Comparison of ENCODE assay signal across 2 cellular contexts in genomic region chr7:130796425-130796824, GRCh38.
A peak's percentile ranks its signal among the peaks of the same experiment; 100 is the strongest.
DNase-seq lines count a peak whose midpoint lies in the region; ATAC-seq, FAIRE-seq and TF ChIP-seq lines count a peak whose summit lies in the region.
"Not testable (repeated sequence)": the region's sequence is repeated elsewhere in the genome, so short reads cannot be mapped to it uniquely, and the experiment has no call there.

No MANE protein-coding gene starts in this region.

- POLR2A ChIA-PET in HEK293 (lab: Yijun Ruan, JAX); K562 (lab: Yijun Ruan, JAX): not testable (repeated sequence)

- not testable (repeated sequence) for TF ChIP-seq POLR2A in K562 (conservative IDR thresholded peaks at IDR 0.05)

- H3K9me3 ChIP-seq in HEK293 (ENCODE audit: control insufficient read depth, insufficient read depth, low read depth, low read length); K562 (replicated peaks; ENCODE audit: control insufficient read depth, insufficient read depth, low read depth, low read length): not testable (repeated sequence)

- DNase-seq in K562 (ENCODE audit: extremely low read depth in 1 of 4, low spot score in 3 of 4): not testable (repeated sequence)

- H3K9ac ChIP-seq in K562 (ENCODE audit: insufficient read depth in 1 of 2, low read depth in 2 of 2, low read length in 2 of 2): not testable (repeated sequence)

- WGBS in K562 (ENCODE audit: insufficient coverage, low coverage, missing lambda C conversion rate): 0% methylated on average over 2 of the region's 2 CpGs

- not testable (repeated sequence) for H3K9me1 ChIP-seq in K562 (ENCODE audit: control insufficient read depth, insufficient read depth, low read length)

- ATAC-seq in K562: not testable (repeated sequence)

- not testable (repeated sequence) for H4K20me1 ChIP-seq in K562 (replicated peaks; ENCODE audit: control insufficient read depth, insufficient read depth, low read length)

- H3K27me3 ChIP-seq in K562 (ENCODE audit: control insufficient read depth in 2 of 2, insufficient read depth in 2 of 2, low read length in 2 of 2): not testable (repeated sequence)

- in situ Hi-C loops in K562 (cut with MboI): not testable (repeated sequence)

- not testable (repeated sequence) for FAIRE-seq in K562 (lab: Jason Lieb, UNC)

- not testable (repeated sequence) for H3K4me1 ChIP-seq in HEK293 (ENCODE audit: control insufficient read depth, insufficient read depth, low read length); K562 (replicated peaks in 1 of 2; ENCODE audit: control insufficient read depth in 2 of 2, insufficient read depth in 2 of 2, low read length in 2 of 2)

- CTCF ChIA-PET in HEK293 (lab: Yijun Ruan, JAX); K562 (lab: Yijun Ruan, JAX; ENCODE audit: low intra/inter-chr PET ratio): not testable (repeated sequence)

- intact Hi-C loops in K562 (cut with micrococcal nuclease): not testable (repeated sequence)

- not testable (repeated sequence) for H3K36me3 ChIP-seq in HEK293 (ENCODE audit: control insufficient read depth in 2 of 2, insufficient read depth in 1 of 2, low read length in 2 of 2); K562 (ENCODE audit: control insufficient read depth, insufficient read depth, low read length)

- TF ChIP-seq EP300 in K562 (IDR thresholded peaks at IDR 0.05; ENCODE audit: low read length): not testable (repeated sequence)

- not testable (repeated sequence) for H3K27ac ChIP-seq in HEK293 (ENCODE audit: extremely low read depth, low read depth, low read length); K562 (ENCODE audit: extremely low read depth, low read depth, low read length)

- TF ChIP-seq RAD21 in K562 (CRISPR knock-in tag; conservative IDR thresholded peaks at IDR 0.05 in 1 of 2, IDR thresholded peaks at IDR 0.05 in 1 of 2): not testable (repeated sequence)

- H3K4me2 ChIP-seq in K562 (ENCODE audit: insufficient read depth, low read length): not testable (repeated sequence)

- not testable (repeated sequence) for BruUV-seq in K562 (replicated peaks; lab: Mats Ljungman, UMichigan)

- H3K4me3 ChIP-seq in HEK293 (ENCODE audit: low read depth, low read length); K562: not testable (repeated sequence)

- not testable (repeated sequence) for TF ChIP-seq CTCF in HEK293 (tag by site-specific recombination; IDR thresholded peaks at IDR 0.05); K562 (IDR thresholded peaks at IDR 0.05 in 2 of 3, conservative IDR thresholded peaks at IDR 0.05 in 1 of 3; ENCODE audit: insufficient read depth in 2 of 3, low read depth in 1 of 3, low read length in 3 of 3)

- not testable (repeated sequence) for H3K79me2 ChIP-seq in K562 (ENCODE audit: control insufficient read depth, insufficient read depth, low read length)

- H2AFZ ChIP-seq in K562 (ENCODE audit: low read depth, low read length): not testable (repeated sequence)

TF ChIP-seq in HEK293, 187 proteins besides CTCF, POLR2A, EP300 and RAD21:
- TF ChIP-seq ZNF146 (tag by site-specific recombination; IDR thresholded peaks at IDR 0.05) (peak; percentile 72), ZNF280D (tag by site-specific recombination; IDR thresholded peaks at IDR 0.05) (0 out of 2 replicates have a peak, but pooled peaks have one; percentile 45), ZNF580 (tag by site-specific recombination; IDR thresholded peaks at IDR 0.05) (peak; percentile 39; the same call in 1 of the 2 replicates)

TF ChIP-seq in K562, 482 proteins besides CTCF, POLR2A, EP300 and RAD21:
- TF ChIP-seq RBM25 (IDR thresholded peaks at IDR 0.05; ENCODE audit: low read depth, low read length, severe bottlenecking) (peak; percentile 29), ZNF146 (CRISPR knock-in tag; IDR thresholded peaks at IDR 0.05; ENCODE audit: unreplicated experiment) (peak; percentile 84)
